33 cellular contexts compared by ENCODE assay signal in genomic region chr20:31908016-31908415, GRCh38. TPM values are rescaled to one million over a fixed set of nuclear protein-coding genes. Genes with fewer than 3 reads are reported as not detected.
DNase-seq lines count a peak whose midpoint lies in the region; ATAC-seq and TF ChIP-seq lines count a peak whose summit lies in the region.
"Had no signal": no experiment of that assay in that cellular context is flagged by ENCODE, and none has a peak within 500 bp of the region (broad histone marks: within the 10 kb centered on the region; RNA-seq: fewer than 3 reads in every experiment).

No MANE protein-coding gene starts in this region.

- CTCF ChIA-PET in CD8-positive, alpha-beta T cell (lab: Charles Lee): no interaction called here

- peak; percentile 59 for DNase-seq in Jurkat, Clone E6-1 (ENCODE audit: low read depth, low spot score)
- DNase-seq in RWPE2 (ENCODE audit: low spot score) (peak; percentile 71), erythroblast (lab: John Stamatoyannopoulos, UW) (peak; percentile 12 to 31), sigmoid colon (peak; percentile 37), NCI-H1436 (lab: John Stamatoyannopoulos, UW) (no peak), H7 (no peak)
- no peak for DNase-seq in CD8-positive, alpha-beta T cell
- DNase-seq: activated CD8-positive, alpha-beta memory T cell treated with anti-CD3 and anti-CD28 coated beads, Interleukin-2, amount 50 U/mL, for 4 hours; activated naive CD4-positive, alpha-beta T cell; dermis blood vessel endothelial cell; gastrocnemius medialis; left colon; NCI-H1092 treated with DMSO at 0.1 percent for 48 hours; NCI-H187; NCI-H2171; NCI-H510A; right lobe of liver; stimulated activated CD4-positive, alpha-beta T cell treated with anti-CD3 and anti-CD28 coated beads, Interleukin-12 subunit alpha, Interleukin-12 subunit beta, amount 100 ng/mL, for 4 hours; stimulated activated CD4-positive, alpha-beta T cell treated with anti-CD3 and anti-CD28 coated beads, Interleukin-4, amount 100 ng/mL, for 1 hour; substantia nigra; T-cell had no signal

- no peak for TF ChIP-seq EP300 in sigmoid colon (IDR thresholded peaks at IDR 0.05)

- no peak for ATAC-seq in RWPE2 (ENCODE audit: low read depth)
- no peak for ATAC-seq in CD8-positive, alpha-beta T cell
- ATAC-seq: gastrocnemius medialis, HCT116, left colon, T-cell had no signal

- peaks cover 4% of the 10 kb centered on the region for H3K27me3 Mint-ChIP-seq in CD8-positive, alpha-beta T cell (ENCODE audit: low read depth)
- H3K27me3 Mint-ChIP-seq: central memory CD8-positive, alpha-beta T cell; memory B cell; type B pancreatic cell had no signal

- H3K36me3 Mint-ChIP-seq in CD8-positive, alpha-beta T cell: no peaks in the 10 kb centered on the region
- H3K36me3 Mint-ChIP-seq: IgD-negative memory B cell, T-cell, type B pancreatic cell had no signal

- TF ChIP-seq CTCF in RWPE2 (IDR thresholded peaks at IDR 0.05; ENCODE audit: poor library complexity, severe bottlenecking) (no peak), sigmoid colon (IDR thresholded peaks at IDR 0.05) (no peak)
- no peak for TF ChIP-seq CTCF in CD8-positive, alpha-beta T cell (IDR thresholded peaks at IDR 0.05)

- H3K27me3 ChIP-seq in RWPE2 (ENCODE audit: insufficient read depth, poor library complexity, severe bottlenecking) (no peaks in the 10 kb centered on the region), sigmoid colon (no peaks in the 10 kb centered on the region), H7 (ENCODE audit: control insufficient read depth, insufficient read depth, low read length) (no peaks in the 10 kb centered on the region)
- H3K27me3 ChIP-seq in CD8-positive, alpha-beta T cell (ENCODE audit: insufficient read depth, low read length): no peaks in the 10 kb centered on the region
- H3K27me3 ChIP-seq: BLaER1, gastrocnemius medialis, hepatocyte, right lobe of liver had no signal

- H3K4me3 ChIP-seq in Jurkat, Clone E6-1 (ENCODE audit: low read length): no peak overlapping the region; the same call in 1 of the 2 replicates
- no peak overlapping the region for H3K4me3 ChIP-seq in RWPE2 (ENCODE audit: severe bottlenecking)
- H3K4me3 ChIP-seq in sigmoid colon: no peak overlapping the region
- H3K4me3 ChIP-seq in CD8-positive, alpha-beta T cell (ENCODE audit: low read depth, low read length): no peak overlapping the region
- H3K4me3 ChIP-seq in H7 (ENCODE audit: insufficient read depth, low read depth, low read length): no peak overlapping the region
- H3K4me3 ChIP-seq: BLaER1, gastrocnemius medialis, hepatocyte, right lobe of liver had no signal

- H3K27ac ChIP-seq in RWPE2 (ENCODE audit: poor library complexity, severe bottlenecking) (no peak overlapping the region), sigmoid colon (no peak overlapping the region)
- no peak overlapping the region for H3K27ac ChIP-seq in CD8-positive, alpha-beta T cell (ENCODE audit: low read depth, low read length)
- H3K27ac ChIP-seq: BLaER1, gastrocnemius medialis, hepatocyte, right lobe of liver, RWPE1 had no signal

- H3K4me3 Mint-ChIP-seq in CD8-positive, alpha-beta T cell: no peak overlapping the region
- H3K4me3 Mint-ChIP-seq: central memory CD8-positive, alpha-beta T cell; memory B cell; T-cell; type B pancreatic cell had no signal

- intact Hi-C loops in sigmoid colon (cut with DNase I): no loop called here
- intact Hi-C loops in CD8-positive, alpha-beta T cell (cut with DNase I, micrococcal nuclease): no loop called here

- H3K9me3 ChIP-seq in RWPE2 (ENCODE audit: severe bottlenecking) (no peaks in the 10 kb centered on the region), sigmoid colon (no peaks in the 10 kb centered on the region)
- no peaks in the 10 kb centered on the region for H3K9me3 ChIP-seq in CD8-positive, alpha-beta T cell (ENCODE audit: low read length)
- H3K9me3 ChIP-seq: BLaER1, gastrocnemius medialis, right lobe of liver had no signal

- H3K27ac Mint-ChIP-seq in CD8-positive, alpha-beta T cell: no peak overlapping the region
- H3K27ac Mint-ChIP-seq: memory B cell, type B pancreatic cell had no signal

- H3K9me3 Mint-ChIP-seq in CD8-positive, alpha-beta T cell: no peaks in the 10 kb centered on the region
- H3K9me3 Mint-ChIP-seq: central memory CD8-positive, alpha-beta T cell; IgD-negative memory B cell; memory B cell; T-cell; type B pancreatic cell had no signal

- H3K36me3 ChIP-seq in RWPE2 (ENCODE audit: low read depth): no peaks in the 10 kb centered on the region
- H3K36me3 ChIP-seq in sigmoid colon: no peaks in the 10 kb centered on the region
- H3K36me3 ChIP-seq in CD8-positive, alpha-beta T cell (ENCODE audit: insufficient read depth, low read length): no peaks in the 10 kb centered on the region
- no peaks in the 10 kb centered on the region for H3K36me3 ChIP-seq in H7 (replicated peaks; ENCODE audit: control insufficient read depth, insufficient read depth, low read length)
- H3K36me3 ChIP-seq: BLaER1, gastrocnemius medialis, right lobe of liver had no signal

- no peak for TF ChIP-seq POLR2A in erythroblast (IDR thresholded peaks at IDR 0.05; ENCODE audit: low read length)
- TF ChIP-seq POLR2A in sigmoid colon (IDR thresholded peaks at IDR 0.05): no peak

- POLR2A ChIA-PET in CD8-positive, alpha-beta T cell (lab: Charles Lee): no interaction called here

- WGBS in sigmoid colon, 2 donors: 82 to 83% methylated on average over 5 of the region's 5 CpGs

- no peaks in the 10 kb centered on the region for H3K4me1 Mint-ChIP-seq in CD8-positive, alpha-beta T cell (ENCODE audit: low read depth)
- H3K4me1 Mint-ChIP-seq: central memory CD8-positive, alpha-beta T cell; memory B cell; T-cell had no signal

- H3K4me1 ChIP-seq in RWPE2 (ENCODE audit: insufficient read depth, poor library complexity, severe bottlenecking) (no peaks in the 10 kb centered on the region), sigmoid colon (no peaks in the 10 kb centered on the region)
- H3K4me1 ChIP-seq in CD8-positive, alpha-beta T cell (ENCODE audit: insufficient read depth, low read length): no peaks in the 10 kb centered on the region
- H3K4me1 ChIP-seq: BLaER1, gastrocnemius medialis, right lobe of liver had no signal

RNA-seq across cellular contexts. Expression of gene TTLL9, which starts 37.6 kb away (rescaled TPM):
- not detected for polyA plus RNA-seq in Jurkat, Clone E6-1 (2012; ENCODE audit: insufficient read depth, insufficient read length)
- 1 to 10 TPM in 1 of 4 donors, not detected in 3; 1.1 TPM for total RNA-seq in sigmoid colon
- under 1 TPM in 1 of 3 donors, not detected in 2; 0.15 TPM for polyA plus RNA-seq in sigmoid colon
- total RNA-seq in CD8-positive, alpha-beta T cell: not detected
- 0.14 TPM in 1 of 2 replicates, not detected in the other for total RNA-seq in H7 (2014; rRNA removed; shearing (Covaris generic))
- total RNA-seq: dermis blood vessel endothelial cell, gastrocnemius medialis, hepatocyte, OCI-LY7, right lobe of liver, SK-MEL-5 had no signal
- polyA plus RNA-seq: IgD-negative memory B cell had no signal

RNA-seq across cellular contexts. Expression of gene DUSP15, which starts 37.7 kb away (rescaled TPM):
- polyA plus RNA-seq in Jurkat, Clone E6-1 (2012; ENCODE audit: insufficient read depth, insufficient read length): 2.3 TPM
- 1 to 10 TPM in 3 of 4 donors, not detected in 1; 1.7 to 2.6 (median 2.0) TPM for total RNA-seq in sigmoid colon
- polyA plus RNA-seq in sigmoid colon: 1 to 10 TPM in 1 of 3 donors, under 1 TPM in 1, not detected in 1; 0.60 to 1.2 TPM
- not detected for total RNA-seq in CD8-positive, alpha-beta T cell
- 1.5 and 2.5 TPM in 2 replicates for total RNA-seq in H7 (2014; rRNA removed; shearing (Covaris generic))
- total RNA-seq: MCF 10A, T-cell had no signal
- polyA plus RNA-seq: IgD-negative memory B cell had no signal

RNA-seq across cellular contexts. Expression of gene PDRG1, which starts 43.8 kb away (rescaled TPM):
- 27.4 TPM for polyA plus RNA-seq in Jurkat, Clone E6-1 (2012; ENCODE audit: insufficient read depth, insufficient read length)
- total RNA-seq in sigmoid colon: 10 to 100 TPM in 1 of 4 donors, 1 to 10 TPM in 3; 5.0 to 13.7 (median 7.3) TPM
- polyA plus RNA-seq in sigmoid colon: 10 to 100 TPM; 10.2 to 15.2 (median 12.3) TPM
- 10 to 100 TPM; 12.2 to 13.4 TPM for total RNA-seq in CD8-positive, alpha-beta T cell
- 8.4 and 12.8 TPM in 2 replicates for total RNA-seq in H7 (2014; rRNA removed; shearing (Covaris generic))

RNA-seq across cellular contexts. Expression of gene XKR7, which starts 59.9 kb away (rescaled TPM):
- polyA plus RNA-seq in Jurkat, Clone E6-1 (2012; ENCODE audit: insufficient read depth, insufficient read length): not detected
- total RNA-seq in sigmoid colon: under 1 TPM in 2 of 4 donors, not detected in 2; under 0.01 to 0.14 TPM
- polyA plus RNA-seq in sigmoid colon: under 1 TPM in 1 of 3 donors, not detected in 2; 0.15 TPM
- not detected for total RNA-seq in CD8-positive, alpha-beta T cell
- total RNA-seq in H7 (2014; rRNA removed; shearing (Covaris generic)): 0.63 and 0.73 TPM in 2 replicates
- total RNA-seq: dermis blood vessel endothelial cell, gastrocnemius medialis, MCF 10A, OCI-LY7, posterior vena cava, right lobe of liver, T-cell had no signal
- polyA plus RNA-seq: hepatocyte, IgD-negative memory B cell had no signal

Comparison
In these comparisons a context has a peak if more than half of its experiments do, and no peak if none do; other contexts are left out.
1. DNase-seq: peak in Jurkat, Clone E6-1 (single experiment), RWPE2 (single experiment), erythroblast (2 of 2) and sigmoid colon (single experiment); none in NCI-H1436 (single experiment), CD8-positive, alpha-beta T cell (0 of 7) and H7 (single experiment).